9 cellular contexts compared by ENCODE assay signal in genomic region chr7:155961241-155962190, GRCh38.
DNase-seq lines count a peak whose midpoint lies in the region; ATAC-seq, FAIRE-seq and TF ChIP-seq lines count a peak whose summit lies in the region.
"Had no signal": no experiment of that assay in that cellular context is flagged by ENCODE, and none has a peak within 500 bp of the region (broad histone marks: within the 10 kb centered on the region; RNA-seq: fewer than 3 reads in every experiment).

No MANE protein-coding gene starts in this region.

- peaks cover 10% of the 10 kb centered on the region for H3K27me3 Mint-ChIP-seq in activated CD4-positive, alpha-beta T cell treated with anti-CD3 and anti-CD28 coated beads, Interleukin-2, amount 10 ng/mL, durations not matched to agents 7 days and 5 days
- H3K27me3 Mint-ChIP-seq in effector memory CD8-positive, alpha-beta T cell = peaks cover 7 to 52% of the 10 kb centered on the region in 2 donors

- FAIRE-seq in keratinocyte (lab: Jason Lieb, UNC) = no peak

- no peak for DNase-seq in activated CD4-positive, alpha-beta T cell treated with anti-CD3 and anti-CD28 coated beads, Interleukin-2, amount 10 ng/mL, durations not matched to agents 7 days and 5 days
- DNase-seq in activated CD4-positive, alpha-beta T cell treated with anti-CD3 and anti-CD28 coated beads for 4 hours = no peak
- DNase-seq in keratinocyte (ENCODE audit: low read depth, low spot score) = no peak
- peak; percentile 67 for DNase-seq in stimulated activated CD8-positive, alpha-beta memory T cell treated with anti-CD3 and anti-CD28 coated beads, Interleukin-4, amount 100 ng/mL, for 48 hours
- no peak for DNase-seq in SKM-1 treated with dmso at 0.1 percent for 144 hours (lab: John Stamatoyannopoulos, UW; ENCODE audit: unreplicated experiment)
- DNase-seq in effector memory CD8-positive, alpha-beta T cell = no peak
- DNase-seq: NCI-H1105 had no signal

- H3K9ac ChIP-seq in keratinocyte (ENCODE audit: control insufficient read depth, extremely low read depth, insufficient read depth, low read length) = peak overlapping the region; percentile 26

- no peak overlapping the region for H3K4me3 ChIP-seq in keratinocyte (ENCODE audit: control insufficient read depth in 2 of 3, extremely low read depth in 1 of 3, insufficient read depth in 2 of 3, low read depth in 1 of 3, low read length in 3 of 3)

- ATAC-seq in SK-N-SH treated with all-trans-retinoic acid at 6 μM for 48 hours (peak; percentile 65), HG03571 (IDR thresholded peaks at IDR 0.05; ENCODE audit: unreplicated experiment) (no peak)
- no peak for ATAC-seq in effector memory CD8-positive, alpha-beta T cell (replicated peaks)

- H2AFZ ChIP-seq in keratinocyte (ENCODE audit: control insufficient read depth, low read length) = no peak overlapping the region

- H3K9me3 ChIP-seq in keratinocyte (ENCODE audit: control insufficient read depth, low read depth, low read length) = no peaks in the 10 kb centered on the region

- CTCF ChIA-PET in activated CD4-positive, alpha-beta T cell treated with anti-CD3 and anti-CD28 coated beads, Interleukin-2, amount 10 ng/mL, durations not matched to agents 7 days and 5 days (lab: Charles Lee) = no interaction called here

- H4K20me1 ChIP-seq in keratinocyte (ENCODE audit: control insufficient read depth, extremely low read depth, insufficient read depth, low read length) = no peaks in the 10 kb centered on the region

- H3K36me3 Mint-ChIP-seq in activated CD4-positive, alpha-beta T cell treated with anti-CD3 and anti-CD28 coated beads, Interleukin-2, amount 10 ng/mL, durations not matched to agents 7 days and 5 days (ENCODE audit: low read depth) = no peaks in the 10 kb centered on the region
- H3K36me3 Mint-ChIP-seq in effector memory CD8-positive, alpha-beta T cell (ENCODE audit: insufficient read depth) = no peaks in the 10 kb centered on the region

- peak overlapping the region; percentile 15 for H3K4me2 ChIP-seq in keratinocyte (ENCODE audit: control insufficient read depth, extremely low read depth, insufficient read depth, low read depth, low read length)

- no peaks in the 10 kb centered on the region for H3K9me3 Mint-ChIP-seq in activated CD4-positive, alpha-beta T cell treated with anti-CD3 and anti-CD28 coated beads, Interleukin-2, amount 10 ng/mL, durations not matched to agents 7 days and 5 days
- H3K9me3 Mint-ChIP-seq in effector memory CD8-positive, alpha-beta T cell = peaks cover 0 to 2% of the 10 kb centered on the region in 2 donors

- no peaks in the 10 kb centered on the region for H3K36me3 ChIP-seq in keratinocyte (ENCODE audit: control insufficient read depth in 2 of 2, extremely low read depth in 1 of 2, insufficient read depth in 2 of 2, low read length in 2 of 2)

- H3K4me1 ChIP-seq in keratinocyte (ENCODE audit: control insufficient read depth, extremely low read depth, insufficient read depth, low read length) = peaks cover 6% of the 10 kb centered on the region

- POLR2A ChIA-PET in activated CD4-positive, alpha-beta T cell treated with anti-CD3 and anti-CD28 coated beads, Interleukin-2, amount 10 ng/mL, durations not matched to agents 7 days and 5 days (lab: Charles Lee) = no interaction called here

- H3K4me3 Mint-ChIP-seq in activated CD4-positive, alpha-beta T cell treated with anti-CD3 and anti-CD28 coated beads, Interleukin-2, amount 10 ng/mL, durations not matched to agents 7 days and 5 days = no peak overlapping the region
- H3K4me3 Mint-ChIP-seq in effector memory CD8-positive, alpha-beta T cell = no peak overlapping the region

- peak overlapping the region; percentile 43 for H3K27ac Mint-ChIP-seq in activated CD4-positive, alpha-beta T cell treated with anti-CD3 and anti-CD28 coated beads, Interleukin-2, amount 10 ng/mL, durations not matched to agents 7 days and 5 days
- H3K27ac Mint-ChIP-seq in effector memory CD8-positive, alpha-beta T cell = no peak overlapping the region

- peak overlapping the region; percentile 57 for H3K27ac ChIP-seq in keratinocyte (ENCODE audit: control insufficient read depth, insufficient read depth, low read length)

- TF ChIP-seq CTCF in keratinocyte (optimal IDR thresholded peaks at IDR 0.05 in 1 of 3, IDR thresholded peaks at IDR 0.05 in 1 of 3, conservative IDR thresholded peaks at IDR 0.05 in 1 of 3; ENCODE audit: extremely low read depth in 1 of 3, insufficient read depth in 2 of 3, low read length in 3 of 3) = no peak

- H3K4me1 Mint-ChIP-seq in activated CD4-positive, alpha-beta T cell treated with anti-CD3 and anti-CD28 coated beads, Interleukin-2, amount 10 ng/mL, durations not matched to agents 7 days and 5 days = peaks cover 30% of the 10 kb centered on the region
- H3K4me1 Mint-ChIP-seq in effector memory CD8-positive, alpha-beta T cell (ENCODE audit: low read depth in 2 of 2) = peaks cover 0 to 5% of the 10 kb centered on the region in 2 donors

- no peaks in the 10 kb centered on the region for H3K27me3 ChIP-seq in keratinocyte (ENCODE audit: control insufficient read depth, extremely low read depth, insufficient read depth, low read length)

- no peaks in the 10 kb centered on the region for H3K9me1 ChIP-seq in keratinocyte (ENCODE audit: control insufficient read depth, extremely low read depth, insufficient read depth, low read length)

- dilution Hi-C loops in keratinocyte (cut with MboI; ENCODE audit: extremely low pct_ligation_motif_present, low sequenced_read_pairs) = no loop called here

- H3K79me2 ChIP-seq in keratinocyte (ENCODE audit: control insufficient read depth, insufficient read depth, low read length) = no peaks in the 10 kb centered on the region

TF ChIP-seq in SK-N-SH treated with all-trans-retinoic acid at 6 μM for 48 hours, 23 proteins besides CTCF, POLR2A, EP300 and RAD21:
- TF ChIP-seq ARNTL (CRISPR knock-in tag; IDR thresholded peaks at IDR 0.05; ENCODE audit: borderline replicate concordance, low read depth) = no peak
- TF ChIP-seq CREB5 (CRISPR knock-in tag; IDR thresholded peaks at IDR 0.05; ENCODE audit: low read depth) = no peak
- TF ChIP-seq ESRRG (CRISPR knock-in tag; IDR thresholded peaks at IDR 0.05) = no peak
- TF ChIP-seq SNAI2 (CRISPR knock-in tag; IDR thresholded peaks at IDR 0.05) = no peak
- TF ChIP-seq ZNF70 (CRISPR knock-in tag; IDR thresholded peaks at IDR 0.05) = no peak
- TF ChIP-seq ZNF565 (CRISPR knock-in tag; conservative IDR thresholded peaks at IDR 0.05; ENCODE audit: low read depth) = no peak
- no peak for TF ChIP-seq PPARA (CRISPR knock-in tag; IDR thresholded peaks at IDR 0.05; ENCODE audit: borderline replicate concordance)
TF ChIP-seq in SK-N-SH treated with all-trans-retinoic acid at 6 μM for 48 hours: peak in this region for 0.
